Comparison of ENCODE assay signal across 22 cellular contexts in genomic region chr11:107780136-107780535, GRCh38.
"Had no signal": no experiment of that assay in that cellular context is flagged by ENCODE, and none has a peak within 500 bp of the region (broad histone marks: within the 10 kb centered on the region; RNA-seq: fewer than 3 reads in every experiment).

No MANE protein-coding gene starts in this region.

- FAIRE-seq: pancreas, urothelium cell line had no signal

- H3K27me3 ChIP-seq: adrenal gland, ascending aorta, brain microvascular endothelial cell, pancreas, tibial nerve had no signal

- ATAC-seq: activated CD8-positive, alpha-beta T cell treated with anti-CD3 and anti-CD28 coated beads for 36 hours; activated T-cell treated with anti-CD3 and anti-CD28 coated beads, Interleukin-2, amount 50 U/mL, for 72 hours; foreskin keratinocyte; heart right ventricle; pancreas; right cardiac atrium; T-helper 17 cell; WTC11 had no signal

- H3K9me3 ChIP-seq: adrenal gland, ascending aorta, heart right ventricle, pancreas, spleen, tibial nerve had no signal

- H3K27ac ChIP-seq: adrenal gland, ascending aorta, brain microvascular endothelial cell, foreskin keratinocyte, heart right ventricle, pancreas, spleen, tibial nerve had no signal

- H3K4me1 ChIP-seq: adrenal gland, ascending aorta, foreskin keratinocyte, heart right ventricle, pancreas, spleen, tibial nerve had no signal

- DNase-seq: activated CD4-positive, alpha-beta T cell treated with anti-CD3 and anti-CD28 coated beads, Interleukin-2, amount 50 U/mL, for 1 hour; activated CD8-positive, alpha-beta T cell treated with anti-CD3 and anti-CD28 coated beads for 36 hours; activated effector memory CD4-positive, alpha-beta T cell treated with Interleukin-2 at 50 U/mL for 16 hours; activated naive CD4-positive, alpha-beta T cell treated with Interleukin-2 at 50 U/mL for 16 hours; activated T-cell treated with anti-CD3 and anti-CD28 coated beads, Interleukin-2, amount 50 U/mL, for 72 hours; adrenal gland; brain microvascular endothelial cell; foreskin keratinocyte; heart right ventricle; mammary epithelial cell; naive B cell; nucleus accumbens; pancreas; right cardiac atrium; spleen; stimulated activated naive CD4-positive, alpha-beta T cell treated with Interleukin-2 at 50 U/mL for 16 hours; T-helper 17 cell; T1000 had no signal

- H3K36me3 ChIP-seq: adrenal gland, ascending aorta, brain microvascular endothelial cell, heart right ventricle, pancreas, spleen, tibial nerve had no signal

- H3K4me3 ChIP-seq: adrenal gland, ascending aorta, heart right ventricle, pancreas, spleen, tibial nerve had no signal
